19 cellular contexts compared by ENCODE assay signal in the genomic region with DNA sequence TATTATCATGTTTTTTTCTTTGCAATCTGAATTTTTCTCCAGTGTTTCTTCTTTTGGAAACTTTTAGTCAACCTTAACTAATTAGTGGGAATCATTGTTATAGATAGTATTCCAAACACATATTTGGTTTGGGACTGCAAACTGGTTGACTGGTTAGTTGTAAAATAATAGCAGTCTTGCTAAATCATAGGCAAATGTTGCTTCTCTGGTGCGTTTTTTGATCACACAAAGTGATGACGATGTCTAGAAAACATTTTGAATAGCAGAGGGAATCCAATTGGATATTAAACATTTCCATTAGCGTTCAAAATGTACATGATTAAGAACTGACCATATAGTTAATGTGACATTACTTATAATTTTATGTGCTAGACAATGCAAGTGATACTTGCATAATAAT. TPM values are rescaled to one million over a fixed set of nuclear protein-coding genes. Genes with fewer than 3 reads are reported as not detected.
A peak's percentile ranks its signal among the peaks of the same experiment; 100 is the strongest.
DNase-seq lines count a peak whose midpoint lies in the region; ATAC-seq and TF ChIP-seq lines count a peak whose summit lies in the region.
"Had no signal": no experiment of that assay in that cellular context is flagged by ENCODE, and none has a peak within 500 bp of the region (broad histone marks: within the 10 kb centered on the region; RNA-seq: fewer than 3 reads in every experiment).

No MANE protein-coding gene starts in this region.

- no peaks in the 10 kb centered on the region for H3K9me2 ChIP-seq in SK-N-SH

- peak overlapping the region; percentile 39; the same call in 1 of the 2 replicates for H3K4me2 ChIP-seq in SK-N-SH
- H3K4me2 ChIP-seq in mesenchymal stem cell (ENCODE audit: low read length, poor library complexity, severe bottlenecking) = no peak overlapping the region
- H3K4me2 ChIP-seq: GM23338 had no signal

- peaks cover 10 to 28% of the 10 kb centered on the region in 2 experiments for H3K36me3 ChIP-seq in SK-N-SH (replicated peaks in 1 of 2; ENCODE audit: control insufficient read depth in 1 of 2, insufficient read depth in 2 of 2, low read length in 1 of 2)
- H3K36me3 ChIP-seq in mesenchymal stem cell (ENCODE audit: control insufficient read depth in 1 of 2, insufficient read depth in 2 of 2, low read depth in 1 of 2, low read length in 2 of 2) = peaks cover 0 to 16% of the 10 kb centered on the region in 2 experiments
- H3K36me3 ChIP-seq in thoracic aorta = peaks cover 9% of the 10 kb centered on the region

- no peak overlapping the region for H2BK5ac ChIP-seq in mesenchymal stem cell (ENCODE audit: low read depth, low read length, poor library complexity, severe bottlenecking)

- H3K4me1 ChIP-seq in SK-N-SH (ENCODE audit: control insufficient read depth in 1 of 2, insufficient read depth in 2 of 2, low read depth in 1 of 2, low read length in 1 of 2) = no peaks in the 10 kb centered on the region; a peak in 2 of 4 replicates
- H3K4me1 ChIP-seq in mesenchymal stem cell (ENCODE audit: control insufficient read depth, insufficient read depth, low read depth, low read length) = no peaks in the 10 kb centered on the region
- H3K4me1 ChIP-seq in thoracic aorta (ENCODE audit: control insufficient read depth in 1 of 2, low read depth in 2 of 2) = peaks cover 22 to 39% of the 10 kb centered on the region in 2 donors

- H3F3A ChIP-seq in SK-N-SH (replicated peaks; ENCODE audit: insufficient read depth) = peaks cover 21% of the 10 kb centered on the region

- no peak overlapping the region for H2BK12ac ChIP-seq in mesenchymal stem cell (ENCODE audit: low read length in 2 of 2)

- H3K23ac ChIP-seq in mesenchymal stem cell (ENCODE audit: low read length in 2 of 2) = no peak overlapping the region

- 97% methylated on average over 3 of the region's 3 CpGs for WGBS in SK-N-SH (ENCODE audit: low lambda C conversion rate)
- 95% methylated on average over 2 of the region's 3 CpGs for WGBS in mesenchymal stem cell

- H3K9me3 ChIP-seq in SK-N-SH (no peaks in the 10 kb centered on the region), mesenchymal stem cell (ENCODE audit: control insufficient read depth, low read length) (no peaks in the 10 kb centered on the region), thoracic aorta (no peaks in the 10 kb centered on the region)

- H3K79me1 ChIP-seq in mesenchymal stem cell (replicated peaks; ENCODE audit: low read length, poor library complexity, severe bottlenecking) = peaks cover 3% of the 10 kb centered on the region

- TF ChIP-seq CTCF in SK-N-SH (IDR thresholded peaks at IDR 0.05) (no peak), brain (conservative IDR thresholded peaks at IDR 0.05) (no peak), thoracic aorta (IDR thresholded peaks at IDR 0.05) (no peak)

- H3K27me3 Mint-ChIP-seq in brain = peaks cover 7% of the 10 kb centered on the region
- H3K27me3 Mint-ChIP-seq: dendritic cell treated with granulocyte-macrophage colony-stimulating factor and Interleukin-4, amounts not matched to agents 40 ng/mL and 50 ng/mL, for 4 days; naive B cell had no signal

- no peak overlapping the region for H3K14ac ChIP-seq in mesenchymal stem cell (ENCODE audit: low read length in 2 of 2)

- no peak overlapping the region for H3K9ac ChIP-seq in SK-N-SH
- H3K9ac ChIP-seq in mesenchymal stem cell (ENCODE audit: low read length) = peak overlapping the region; percentile 99

- peaks cover 19% of the 10 kb centered on the region for H3K36me3 Mint-ChIP-seq in brain

- POLR2A ChIA-PET in SK-N-SH (lab: Yijun Ruan, JAX) = no interaction called here

- DNase-seq in SK-N-SH (no peak), mesenchymal stem cell (no peak), thoracic aorta (ENCODE audit: low spot score) (no peak), kidney glomerular epithelial cell (lab: John Stamatoyannopoulos, UW) (no peak), H4 (ENCODE audit: low spot score) (no peak)
- DNase-seq: activated CD8-positive, alpha-beta T cell treated with anti-CD3 and anti-CD28 coated beads, Interleukin-2, amount 10 ng/mL, durations not matched to agents 7 days and 5 days; amygdala; CD8-positive, alpha-beta T cell; naive B cell; NCI-H2081 treated with DMSO at 0.1 percent for 48 hours; NCI-H748 treated with DMSO at 0.1 percent for 48 hours; T-helper 1 cell had no signal

- peak overlapping the region in 1 of 2 experiments; percentile 44; a peak in 2 of 4 replicates for H3K4me3 ChIP-seq in SK-N-SH (ENCODE audit: low read depth in 2 of 2, low read length in 1 of 2)
- peak overlapping the region in 1 of 2 experiments; percentile 93 for H3K4me3 ChIP-seq in mesenchymal stem cell (ENCODE audit: insufficient read depth in 1 of 2, low read depth in 1 of 2, low read length in 2 of 2)
- H3K4me3 ChIP-seq in thoracic aorta = peak overlapping the region; percentile 79
- H3K4me3 ChIP-seq: GM23338 had no signal

- no peak overlapping the region for H4K8ac ChIP-seq in mesenchymal stem cell (ENCODE audit: low read length)

- H3K4me3 Mint-ChIP-seq in brain = peak overlapping the region; percentile 2 to 87 (median 67)
- H3K4me3 Mint-ChIP-seq: activated CD8-positive, alpha-beta T cell treated with anti-CD3 and anti-CD28 coated beads, Interleukin-2, amount 10 ng/mL, durations not matched to agents 7 days and 5 days; CD8-positive, alpha-beta T cell; dendritic cell treated with granulocyte-macrophage colony-stimulating factor and Interleukin-4, amounts not matched to agents 40 ng/mL and 50 ng/mL, for 4 days; GM23338; naive B cell had no signal

- H3K27me3 ChIP-seq in SK-N-SH (ENCODE audit: insufficient read depth) (no peaks in the 10 kb centered on the region), mesenchymal stem cell (ENCODE audit: control insufficient read depth in 1 of 2, insufficient read depth in 1 of 2, low read length in 2 of 2) (no peaks in the 10 kb centered on the region), thoracic aorta (replicated peaks; ENCODE audit: insufficient read depth) (no peaks in the 10 kb centered on the region)

- TF ChIP-seq EP300 in SK-N-SH (IDR thresholded peaks at IDR 0.05; ENCODE audit: borderline replicate concordance in 1 of 2, low read depth in 1 of 2, low read length in 1 of 2) = no peak

- H4K20me1 ChIP-seq in SK-N-SH (ENCODE audit: insufficient read depth) = no peaks in the 10 kb centered on the region; the same call in 1 of the 2 replicates

- H3K4me1 Mint-ChIP-seq in brain = peaks cover 55% of the 10 kb centered on the region

- no peak overlapping the region for H4K91ac ChIP-seq in mesenchymal stem cell (ENCODE audit: low read length)

- H3K18ac ChIP-seq in mesenchymal stem cell (ENCODE audit: low read depth in 1 of 2, low read length in 2 of 2) = no peak overlapping the region

- H3K27ac ChIP-seq in SK-N-SH (ENCODE audit: low read depth in 2 of 2, low read length in 1 of 2) = no peak overlapping the region
- no peak overlapping the region for H3K27ac ChIP-seq in mesenchymal stem cell (ENCODE audit: low read length, poor library complexity, severe bottlenecking)
- H3K27ac ChIP-seq in thoracic aorta = peak overlapping the region; percentile 1 to 48
- H3K27ac ChIP-seq: 22Rv1 had no signal

- H2AFZ ChIP-seq in SK-N-SH (ENCODE audit: low read depth) = no peak overlapping the region
- H2AFZ ChIP-seq in mesenchymal stem cell (ENCODE audit: low read depth, low read length) = no peak overlapping the region
- H2AFZ ChIP-seq: GM23338 had no signal

- H3K27ac Mint-ChIP-seq in brain = no peak overlapping the region
- H3K27ac Mint-ChIP-seq: activated CD8-positive, alpha-beta T cell treated with anti-CD3 and anti-CD28 coated beads, Interleukin-2, amount 10 ng/mL, durations not matched to agents 7 days and 5 days; CD8-positive, alpha-beta T cell; dendritic cell treated with granulocyte-macrophage colony-stimulating factor and Interleukin-4, amounts not matched to agents 40 ng/mL and 50 ng/mL, for 4 days; GM23338; naive B cell had no signal

- no peak overlapping the region for H2AK5ac ChIP-seq in mesenchymal stem cell (ENCODE audit: low read length, severe bottlenecking)

- H3K79me2 ChIP-seq in SK-N-SH (ENCODE audit: insufficient read depth) = peaks cover 86% of the 10 kb centered on the region

- ATAC-seq in SK-N-SH treated with all-trans-retinoic acid at 6 μM for 48 hours (no peak), thoracic aorta (ENCODE audit: insufficient number of reproducible peaks, low FRiP score, low read depth) (no peak), HG03378 (IDR thresholded peaks at IDR 0.05; ENCODE audit: unreplicated experiment) (no peak)
- ATAC-seq: activated CD8-positive, alpha-beta T cell treated with anti-CD3 and anti-CD28 coated beads, Interleukin-2, amount 10 ng/mL, durations not matched to agents 7 days and 5 days; CD8-positive, alpha-beta T cell; GM23338; left lobe of liver had no signal

- H3K9me3 Mint-ChIP-seq in brain = peaks cover 0 to 5% (median 0%) of the 10 kb centered on the region in 5 experiments
- H3K9me3 Mint-ChIP-seq: CD8-positive, alpha-beta T cell; dendritic cell treated with granulocyte-macrophage colony-stimulating factor and Interleukin-4, amounts not matched to agents 40 ng/mL and 50 ng/mL, for 4 days; naive B cell had no signal

- H2BK120ac ChIP-seq in mesenchymal stem cell (ENCODE audit: low read depth, low read length) = no peak overlapping the region

- TF ChIP-seq RAD21 in SK-N-SH (IDR thresholded peaks at IDR 0.05; ENCODE audit: low read length) = no peak

- no peak overlapping the region for H3K4ac ChIP-seq in mesenchymal stem cell (ENCODE audit: low read depth in 1 of 2, low read length in 2 of 2)

- CTCF ChIA-PET in SK-N-SH (lab: Yijun Ruan, JAX) = no interaction called here

- H2BK15ac ChIP-seq in mesenchymal stem cell (ENCODE audit: low read depth, poor library complexity, severe bottlenecking) = no peak overlapping the region

RNA-seq across cellular contexts. Expression of gene DNAJB4, which starts 4.5 kb away (rescaled TPM):
- 13.5 and 17.5 TPM in 2 replicates for polyA plus RNA-seq in SK-N-SH (2012; rRNA removed)
- polyA plus RNA-seq in SK-N-SH (2012; cell fraction: cytosol; rRNA removed) = 20.2 and 24.3 TPM in 2 replicates
- 7.3 and 18.3 TPM in 2 replicates for polyA plus RNA-seq in SK-N-SH (2012; cell fraction: nucleus; rRNA removed)
- 8.7 TPM for polyA plus RNA-seq in brain (ENCODE audit: insufficient read depth, low read depth, low replicate concordance)
- 15.9 TPM for polyA plus RNA-seq in mesenchymal stem cell (2013, experiment 1 of 2)
- 16.1 TPM for polyA plus RNA-seq in mesenchymal stem cell (2013, experiment 2 of 2)
- total RNA-seq in thoracic aorta = 10 to 100 TPM; 41.0 to 59.8 TPM
- 18.3 and 23.8 TPM in 2 replicates for total RNA-seq in H4 (2014; rRNA removed; shearing (Covaris generic))

RNA-seq across cellular contexts. Expression of gene FUBP1, which starts 30.4 kb away (rescaled TPM):
- polyA plus RNA-seq in SK-N-SH (2012; rRNA removed) (64.1 and 95.7 TPM in 2 replicates), brain (ENCODE audit: insufficient read depth, low read depth, low replicate concordance) (58.2 TPM)
- polyA plus RNA-seq in SK-N-SH (2012; cell fraction: cytosol; rRNA removed) = 59.1 and 60.1 TPM in 2 replicates
- polyA plus RNA-seq in SK-N-SH (2012; cell fraction: nucleus; rRNA removed) = 198 and 297 TPM in 2 replicates
- 77.5 TPM for polyA plus RNA-seq in mesenchymal stem cell (2013, experiment 1 of 2)
- polyA plus RNA-seq in mesenchymal stem cell (2013, experiment 2 of 2) = 71.5 TPM
- 100 to 1,000 TPM in 1 of 2 donors, 10 to 100 TPM in 1; 73.8 to 118 TPM for total RNA-seq in thoracic aorta
- total RNA-seq in H4 (2014; rRNA removed; shearing (Covaris generic)) = 88.2 and 98.9 TPM in 2 replicates

RNA-seq across cellular contexts. Expression of gene GIPC2, which starts 36.5 kb away (rescaled TPM):
- 0.02 TPM in 1 of 2 replicates, not detected in the other for polyA plus RNA-seq in SK-N-SH (2012; rRNA removed)
- 0.04 TPM in 2 replicates for polyA plus RNA-seq in SK-N-SH (2012; cell fraction: cytosol; rRNA removed)
- polyA plus RNA-seq in SK-N-SH (2012; cell fraction: nucleus; rRNA removed) = not detected in 2 replicates
- polyA plus RNA-seq in brain (ENCODE audit: insufficient read depth, low read depth, low replicate concordance) = 0.19 TPM
- 0.01 TPM for polyA plus RNA-seq in mesenchymal stem cell (2013, experiment 1 of 2)
- not detected for polyA plus RNA-seq in mesenchymal stem cell (2013, experiment 2 of 2)
- 1 to 10 TPM; 1.6 to 3.2 TPM for total RNA-seq in thoracic aorta
- 0.02 TPM in 1 of 2 replicates, not detected in the other for total RNA-seq in H4 (2014; rRNA removed; shearing (Covaris generic))

Comparison
In these comparisons a context has a peak if more than half of its experiments do, and no peak if none do; other contexts are left out.
1. H3K27ac ChIP-seq: peak in thoracic aorta (2 of 2); none in SK-N-SH (0 of 2) and mesenchymal stem cell (single experiment).